1 cellular context compared by ENCODE assay signal in the genomic region with DNA sequence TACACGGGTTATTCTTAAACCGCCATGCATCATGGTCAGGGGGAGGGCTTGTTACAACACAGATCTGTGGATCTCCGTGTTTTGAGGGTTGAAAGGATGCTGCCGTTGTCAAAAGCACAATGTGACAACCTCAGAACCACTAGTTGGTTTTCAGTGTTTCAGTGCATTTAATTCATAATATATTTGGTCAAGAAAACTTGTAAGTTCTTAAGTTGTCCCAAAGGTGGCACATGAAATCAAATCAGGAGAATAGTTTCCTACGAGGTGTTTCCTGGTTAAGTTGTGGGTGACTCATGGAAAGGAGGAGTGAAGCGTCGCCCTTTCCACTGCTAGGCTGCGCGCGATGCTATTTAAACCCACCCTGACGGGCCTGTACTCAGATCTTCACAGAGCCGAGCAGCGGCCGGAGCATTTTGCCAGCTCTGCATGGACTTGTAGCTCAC.
TF ChIP-seq lines count a peak whose summit lies in the region.

No MANE protein-coding gene starts in this region.

TF ChIP-seq in HCT116, 20 proteins besides CTCF, POLR2A, EP300 and RAD21 (continued from another document):
- TF ChIP-seq, protein P1, sequence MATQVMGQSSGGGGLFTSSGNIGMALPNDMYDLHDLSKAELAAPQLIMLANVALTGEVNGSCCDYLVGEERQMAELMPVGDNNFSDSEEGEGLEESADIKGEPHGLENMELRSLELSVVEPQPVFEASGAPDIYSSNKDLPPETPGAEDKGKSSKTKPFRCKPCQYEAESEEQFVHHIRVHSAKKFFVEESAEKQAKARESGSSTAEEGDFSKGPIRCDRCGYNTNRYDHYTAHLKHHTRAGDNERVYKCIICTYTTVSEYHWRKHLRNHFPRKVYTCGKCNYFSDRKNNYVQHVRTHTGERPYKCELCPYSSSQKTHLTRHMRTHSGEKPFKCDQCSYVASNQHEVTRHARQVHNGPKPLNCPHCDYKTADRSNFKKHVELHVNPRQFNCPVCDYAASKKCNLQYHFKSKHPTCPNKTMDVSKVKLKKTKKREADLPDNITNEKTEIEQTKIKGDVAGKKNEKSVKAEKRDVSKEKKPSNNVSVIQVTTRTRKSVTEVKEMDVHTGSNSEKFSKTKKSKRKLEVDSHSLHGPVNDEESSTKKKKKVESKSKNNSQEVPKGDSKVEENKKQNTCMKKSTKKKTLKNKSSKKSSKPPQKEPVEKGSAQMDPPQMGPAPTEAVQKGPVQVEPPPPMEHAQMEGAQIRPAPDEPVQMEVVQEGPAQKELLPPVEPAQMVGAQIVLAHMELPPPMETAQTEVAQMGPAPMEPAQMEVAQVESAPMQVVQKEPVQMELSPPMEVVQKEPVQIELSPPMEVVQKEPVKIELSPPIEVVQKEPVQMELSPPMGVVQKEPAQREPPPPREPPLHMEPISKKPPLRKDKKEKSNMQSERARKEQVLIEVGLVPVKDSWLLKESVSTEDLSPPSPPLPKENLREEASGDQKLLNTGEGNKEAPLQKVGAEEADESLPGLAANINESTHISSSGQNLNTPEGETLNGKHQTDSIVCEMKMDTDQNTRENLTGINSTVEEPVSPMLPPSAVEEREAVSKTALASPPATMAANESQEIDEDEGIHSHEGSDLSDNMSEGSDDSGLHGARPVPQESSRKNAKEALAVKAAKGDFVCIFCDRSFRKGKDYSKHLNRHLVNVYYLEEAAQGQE (IDR thresholded peaks at IDR 0.05; ENCODE audit: low read depth): no peak
- TF ChIP-seq ZFX (IDR thresholded peaks at IDR 0.05) (no peak), EGR1 (IDR thresholded peaks at IDR 0.05; ENCODE audit: low read depth) (no peak), CEBPB (IDR thresholded peaks at IDR 0.05; ENCODE audit: low read depth) (no peak), POLR2AphosphoS5 (IDR thresholded peaks at IDR 0.05; ENCODE audit: low read depth, low read length) (no peak), JUND (IDR thresholded peaks at IDR 0.05) (no peak), ELF1 (IDR thresholded peaks at IDR 0.05; ENCODE audit: borderline replicate concordance, low read depth) (no peak), EZH2 (IDR thresholded peaks at IDR 0.05) (no peak), SRF (IDR thresholded peaks at IDR 0.05; ENCODE audit: low read depth) (no peak), CBX3 (IDR thresholded peaks at IDR 0.05; ENCODE audit: low read depth) (no peak), SP1 (IDR thresholded peaks at IDR 0.05; ENCODE audit: low read depth) (no peak), YY1 (IDR thresholded peaks at IDR 0.05; ENCODE audit: extremely low read depth, insufficient replicate concordance, low read depth, low read length) (no peak), EZH2phosphoT487 (IDR thresholded peaks at IDR 0.05; ENCODE audit: borderline replicate concordance) (no peak), SIN3A (IDR thresholded peaks at IDR 0.05; ENCODE audit: low read depth) (no peak), FOSL1 (IDR thresholded peaks at IDR 0.05; ENCODE audit: low read depth) (no peak)
- TF ChIP-seq, protein P2, sequence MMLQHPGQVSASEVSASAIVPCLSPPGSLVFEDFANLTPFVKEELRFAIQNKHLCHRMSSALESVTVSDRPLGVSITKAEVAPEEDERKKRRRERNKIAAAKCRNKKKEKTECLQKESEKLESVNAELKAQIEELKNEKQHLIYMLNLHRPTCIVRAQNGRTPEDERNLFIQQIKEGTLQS (IDR thresholded peaks at IDR 0.05): no peak
- TF ChIP-seq, protein P3, sequence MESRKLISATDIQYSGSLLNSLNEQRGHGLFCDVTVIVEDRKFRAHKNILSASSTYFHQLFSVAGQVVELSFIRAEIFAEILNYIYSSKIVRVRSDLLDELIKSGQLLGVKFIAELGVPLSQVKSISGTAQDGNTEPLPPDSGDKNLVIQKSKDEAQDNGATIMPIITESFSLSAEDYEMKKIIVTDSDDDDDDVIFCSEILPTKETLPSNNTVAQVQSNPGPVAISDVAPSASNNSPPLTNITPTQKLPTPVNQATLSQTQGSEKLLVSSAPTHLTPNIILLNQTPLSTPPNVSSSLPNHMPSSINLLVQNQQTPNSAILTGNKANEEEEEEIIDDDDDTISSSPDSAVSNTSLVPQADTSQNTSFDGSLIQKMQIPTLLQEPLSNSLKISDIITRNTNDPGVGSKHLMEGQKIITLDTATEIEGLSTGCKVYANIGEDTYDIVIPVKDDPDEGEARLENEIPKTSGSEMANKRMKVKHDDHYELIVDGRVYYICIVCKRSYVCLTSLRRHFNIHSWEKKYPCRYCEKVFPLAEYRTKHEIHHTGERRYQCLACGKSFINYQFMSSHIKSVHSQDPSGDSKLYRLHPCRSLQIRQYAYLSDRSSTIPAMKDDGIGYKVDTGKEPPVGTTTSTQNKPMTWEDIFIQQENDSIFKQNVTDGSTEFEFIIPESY (IDR thresholded peaks at IDR 0.05; ENCODE audit: extremely low read depth, insufficient replicate concordance, low read length): no peak
TF ChIP-seq in HCT116: peak in this region for 0.
